8 cellular contexts compared by ENCODE assay signal in genomic region chrX:119686087-119686639, GRCh38. TPM values are rescaled to one million over a fixed set of nuclear protein-coding genes. Genes with fewer than 3 reads are reported as not detected.
DNase-seq lines count a peak whose midpoint lies in the region; ATAC-seq and TF ChIP-seq lines count a peak whose summit lies in the region.

No MANE protein-coding gene starts in this region.

- DNase-seq in NCI-H82 (lab: John Stamatoyannopoulos, UW) (peak; percentile 71), NCI-H82 treated with DMSO at 0.1 percent for 48 hours (lab: John Stamatoyannopoulos, UW; ENCODE audit: unreplicated experiment) (no peak), mesothelial cell of epicardium (ENCODE audit: low spot score in 2 of 2, unreplicated experiment in 2 of 2) (no peak), occipital lobe (lab: John Stamatoyannopoulos, UW) (no peak), DMS153 (lab: John Stamatoyannopoulos, UW) (no peak)
- no peak for DNase-seq in activated T-helper 1 cell treated with anti-CD3 and anti-CD28 coated beads, Interleukin-12 subunit alpha, Interleukin-12 subunit beta, Interleukin-2, Interleukin-4 antibody, amounts not matched to agents 30 ng/mL and 10 ng/mL and 1 ng/mL, durations not matched to agents 14 hours and 24 hours and 36 hours (ENCODE audit: low spot score)

- no peaks in the 10 kb centered on the region for H3K9me3 Mint-ChIP-seq in activated T-helper 1 cell treated with anti-CD3 and anti-CD28 coated beads, Interleukin-12 subunit alpha, Interleukin-12 subunit beta, Interleukin-2, Interleukin-4 antibody, amounts not matched to agents 30 ng/mL and 10 ng/mL and 1 ng/mL, durations not matched to agents 14 hours and 24 hours and 36 hours
- peaks cover 7% of the 10 kb centered on the region for H3K9me3 Mint-ChIP-seq in mesothelial cell of epicardium

- H3K27me3 Mint-ChIP-seq in activated T-helper 1 cell treated with anti-CD3 and anti-CD28 coated beads, Interleukin-12 subunit alpha, Interleukin-12 subunit beta, Interleukin-2, Interleukin-4 antibody, amounts not matched to agents 30 ng/mL and 10 ng/mL and 1 ng/mL, durations not matched to agents 14 hours and 24 hours and 36 hours (ENCODE audit: insufficient read depth) = no peaks in the 10 kb centered on the region
- no peaks in the 10 kb centered on the region for H3K27me3 Mint-ChIP-seq in mesothelial cell of epicardium (ENCODE audit: low read depth)

- peaks cover 61% of the 10 kb centered on the region for H3K4me1 Mint-ChIP-seq in activated T-helper 1 cell treated with anti-CD3 and anti-CD28 coated beads, Interleukin-12 subunit alpha, Interleukin-12 subunit beta, Interleukin-2, Interleukin-4 antibody, amounts not matched to agents 30 ng/mL and 10 ng/mL and 1 ng/mL, durations not matched to agents 14 hours and 24 hours and 36 hours (ENCODE audit: low read depth)
- H3K4me1 Mint-ChIP-seq in mesothelial cell of epicardium = peaks cover 26% of the 10 kb centered on the region

- intact Hi-C loops in activated T-helper 1 cell treated with anti-CD3 and anti-CD28 coated beads, Interleukin-12 subunit alpha, Interleukin-12 subunit beta, Interleukin-2, Interleukin-4 antibody, amounts not matched to agents 30 ng/mL and 10 ng/mL and 1 ng/mL, durations not matched to agents 14 hours and 24 hours and 36 hours (cut with micrococcal nuclease) = no loop called here

- H3K27ac Mint-ChIP-seq in activated T-helper 1 cell treated with anti-CD3 and anti-CD28 coated beads, Interleukin-12 subunit alpha, Interleukin-12 subunit beta, Interleukin-2, Interleukin-4 antibody, amounts not matched to agents 30 ng/mL and 10 ng/mL and 1 ng/mL, durations not matched to agents 14 hours and 24 hours and 36 hours = peak overlapping the region; percentile 94
- peak overlapping the region; percentile 93 for H3K27ac Mint-ChIP-seq in mesothelial cell of epicardium

- no peak for TF ChIP-seq CTCF in mesothelial cell of epicardium (IDR thresholded peaks at IDR 0.05; ENCODE audit: unreplicated experiment)

- peak overlapping the region; percentile 93 for H3K4me3 Mint-ChIP-seq in activated T-helper 1 cell treated with anti-CD3 and anti-CD28 coated beads, Interleukin-12 subunit alpha, Interleukin-12 subunit beta, Interleukin-2, Interleukin-4 antibody, amounts not matched to agents 30 ng/mL and 10 ng/mL and 1 ng/mL, durations not matched to agents 14 hours and 24 hours and 36 hours
- no peak overlapping the region for H3K4me3 Mint-ChIP-seq in mesothelial cell of epicardium

- peaks cover 12% of the 10 kb centered on the region for H3K36me3 Mint-ChIP-seq in activated T-helper 1 cell treated with anti-CD3 and anti-CD28 coated beads, Interleukin-12 subunit alpha, Interleukin-12 subunit beta, Interleukin-2, Interleukin-4 antibody, amounts not matched to agents 30 ng/mL and 10 ng/mL and 1 ng/mL, durations not matched to agents 14 hours and 24 hours and 36 hours (ENCODE audit: low read depth)
- no peaks in the 10 kb centered on the region for H3K36me3 Mint-ChIP-seq in mesothelial cell of epicardium

- peak; percentile 37 for ATAC-seq in HG03139 (IDR thresholded peaks at IDR 0.05; ENCODE audit: unreplicated experiment)
- ATAC-seq in HG02870 (IDR thresholded peaks at IDR 0.05; ENCODE audit: unreplicated experiment) = no peak

RNA-seq across cellular contexts. Expression of gene SEPTIN6, which starts 6.8 kb away (rescaled TPM):
- 159 and 172 TPM in 2 replicates for total RNA-seq in activated T-helper 1 cell treated with anti-CD3 and anti-CD28 coated beads, Interleukin-12 subunit alpha, Interleukin-12 subunit beta, Interleukin-2, Interleukin-4 antibody, amounts not matched to agents 30 ng/mL and 10 ng/mL and 1 ng/mL, durations not matched to agents 14 hours and 24 hours and 36 hours
- total RNA-seq in mesothelial cell of epicardium (57.6 to 62.7 TPM (median 58.1 TPM) in 3 replicates), occipital lobe (43.0 TPM)
